13 cellular contexts compared by ENCODE assay signal in the genomic region with DNA sequence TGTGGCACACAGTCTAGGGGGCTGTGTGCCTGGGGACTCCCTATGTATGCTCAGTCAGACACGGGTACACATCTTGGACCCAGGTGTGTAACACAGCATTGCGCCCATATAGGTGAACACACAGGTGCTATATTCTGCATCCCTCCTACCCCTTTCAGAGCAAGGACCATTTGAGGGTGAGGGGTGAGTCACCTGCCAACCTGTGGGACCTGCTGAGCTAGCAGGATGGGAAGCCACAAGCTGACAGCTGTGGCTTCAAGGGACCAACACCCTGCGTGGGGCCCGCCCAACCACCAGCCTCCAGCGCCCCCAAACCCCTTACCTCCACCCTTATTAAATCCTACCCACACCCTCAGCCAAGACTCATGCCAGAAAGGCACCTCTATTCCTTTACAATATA. TPM values are rescaled to one million over a fixed set of nuclear protein-coding genes. Genes with fewer than 3 reads are reported as not detected.
A peak's percentile ranks its signal among the peaks of the same experiment; 100 is the strongest.
DNase-seq lines count a peak whose midpoint lies in the region; ATAC-seq and TF ChIP-seq lines count a peak whose summit lies in the region.
"Had no signal": no experiment of that assay in that cellular context is flagged by ENCODE, and none has a peak within 500 bp of the region (broad histone marks: within the 10 kb centered on the region; RNA-seq: fewer than 3 reads in every experiment).

No MANE protein-coding gene starts in this region.

- H3K4me2 ChIP-seq in mesenchymal stem cell (ENCODE audit: low read length, poor library complexity, severe bottlenecking), result no peak overlapping the region
- H3K4me2 ChIP-seq: SK-N-SH had no signal

- TF ChIP-seq POLR2A in suprapubic skin (IDR thresholded peaks at IDR 0.05), result no peak

- H3K9ac ChIP-seq in mesenchymal stem cell (ENCODE audit: low read length), result no peak overlapping the region
- H3K9ac ChIP-seq: SK-N-SH had no signal

- H2BK120ac ChIP-seq in mesenchymal stem cell (ENCODE audit: low read depth, low read length), result no peak overlapping the region

- H4K8ac ChIP-seq in mesenchymal stem cell (ENCODE audit: low read length), result no peak overlapping the region

- H2AFZ ChIP-seq in mesenchymal stem cell (ENCODE audit: low read depth, low read length), result no peak overlapping the region

- peak overlapping the region; percentile 86 for H3K27ac ChIP-seq in suprapubic skin
- H3K27ac ChIP-seq in mesenchymal stem cell (ENCODE audit: low read length, poor library complexity, severe bottlenecking), result no peak overlapping the region
- H3K27ac ChIP-seq: dorsolateral prefrontal cortex had no signal

- H3K27me3 ChIP-seq in suprapubic skin, result no peaks in the 10 kb centered on the region
- H3K27me3 ChIP-seq in mesenchymal stem cell (ENCODE audit: control insufficient read depth in 1 of 2, insufficient read depth in 1 of 2, low read length in 2 of 2), result peaks cover 24 to 48% of the 10 kb centered on the region in 2 experiments

- no peak for ATAC-seq in GM21381 (IDR thresholded peaks at IDR 0.05; ENCODE audit: unreplicated experiment)

- H3K36me3 Mint-ChIP-seq in activated CD4-positive, alpha-beta T cell treated with anti-CD3 and anti-CD28 coated beads, Interleukin-2, amount 10 ng/mL, durations not matched to agents 24 days and 14 days (ENCODE audit: low read depth), result no peaks in the 10 kb centered on the region
- H3K36me3 Mint-ChIP-seq in activated naive CD4-positive, alpha-beta T cell treated with anti-CD3 and anti-CD28 coated beads for 36 hours (ENCODE audit: low read depth), result no peaks in the 10 kb centered on the region

- H3K23ac ChIP-seq in mesenchymal stem cell (ENCODE audit: low read length in 2 of 2), result no peak overlapping the region

- WGBS in suprapubic skin, result 38% methylated on average over 5 of the region's 5 CpGs
- 59% methylated on average over 5 of the region's 5 CpGs for WGBS in mesenchymal stem cell

- intact Hi-C loops in activated CD4-positive, alpha-beta T cell treated with anti-CD3 and anti-CD28 coated beads, Interleukin-2, amount 10 ng/mL, durations not matched to agents 24 days and 14 days (cut with micrococcal nuclease), result loop anchor here (5.0 kb wide), 1 partner anchor 340 kb away; the partner anchor contains the start of gene SMU1
- intact Hi-C loops in activated naive CD4-positive, alpha-beta T cell treated with anti-CD3 and anti-CD28 coated beads for 36 hours (cut with micrococcal nuclease), result no loop called here

- H3K9me3 Mint-ChIP-seq in activated CD4-positive, alpha-beta T cell treated with anti-CD3 and anti-CD28 coated beads, Interleukin-2, amount 10 ng/mL, durations not matched to agents 24 days and 14 days, result no peaks in the 10 kb centered on the region
- H3K9me3 Mint-ChIP-seq in activated naive CD4-positive, alpha-beta T cell treated with anti-CD3 and anti-CD28 coated beads for 36 hours, result no peaks in the 10 kb centered on the region

- no peak overlapping the region for H2BK15ac ChIP-seq in mesenchymal stem cell (ENCODE audit: low read depth, poor library complexity, severe bottlenecking)

- H3K79me1 ChIP-seq in mesenchymal stem cell (replicated peaks; ENCODE audit: low read length, poor library complexity, severe bottlenecking), result no peaks in the 10 kb centered on the region

- H3K4me3 Mint-ChIP-seq in activated CD4-positive, alpha-beta T cell treated with anti-CD3 and anti-CD28 coated beads, Interleukin-2, amount 10 ng/mL, durations not matched to agents 24 days and 14 days, result peak overlapping the region; percentile 69
- no peak overlapping the region for H3K4me3 Mint-ChIP-seq in activated naive CD4-positive, alpha-beta T cell treated with anti-CD3 and anti-CD28 coated beads for 36 hours

- no peak overlapping the region for H4K91ac ChIP-seq in mesenchymal stem cell (ENCODE audit: low read length)

- no peak overlapping the region for H3K4ac ChIP-seq in mesenchymal stem cell (ENCODE audit: low read depth in 1 of 2, low read length in 2 of 2)

- no peak overlapping the region for H3K18ac ChIP-seq in mesenchymal stem cell (ENCODE audit: low read depth in 1 of 2, low read length in 2 of 2)

- no peak overlapping the region for H2BK5ac ChIP-seq in mesenchymal stem cell (ENCODE audit: low read depth, low read length, poor library complexity, severe bottlenecking)

- peaks cover 50% of the 10 kb centered on the region for H3K4me1 Mint-ChIP-seq in activated CD4-positive, alpha-beta T cell treated with anti-CD3 and anti-CD28 coated beads, Interleukin-2, amount 10 ng/mL, durations not matched to agents 24 days and 14 days
- peaks cover 41% of the 10 kb centered on the region for H3K4me1 Mint-ChIP-seq in activated naive CD4-positive, alpha-beta T cell treated with anti-CD3 and anti-CD28 coated beads for 36 hours (ENCODE audit: low read depth)

- H3K27ac Mint-ChIP-seq in activated CD4-positive, alpha-beta T cell treated with anti-CD3 and anti-CD28 coated beads, Interleukin-2, amount 10 ng/mL, durations not matched to agents 24 days and 14 days, result peak overlapping the region; percentile 82
- H3K27ac Mint-ChIP-seq in activated naive CD4-positive, alpha-beta T cell treated with anti-CD3 and anti-CD28 coated beads for 36 hours, result no peak overlapping the region

- peaks cover 2% of the 10 kb centered on the region for H3K27me3 Mint-ChIP-seq in activated CD4-positive, alpha-beta T cell treated with anti-CD3 and anti-CD28 coated beads, Interleukin-2, amount 10 ng/mL, durations not matched to agents 24 days and 14 days
- no peaks in the 10 kb centered on the region for H3K27me3 Mint-ChIP-seq in activated naive CD4-positive, alpha-beta T cell treated with anti-CD3 and anti-CD28 coated beads for 36 hours (ENCODE audit: low read depth)

- no peak for TF ChIP-seq CTCF in suprapubic skin (IDR thresholded peaks at IDR 0.05)

- TF ChIP-seq EP300 in suprapubic skin (IDR thresholded peaks at IDR 0.05), result no peak

- H2AK5ac ChIP-seq in mesenchymal stem cell (ENCODE audit: low read length, severe bottlenecking), result no peak overlapping the region

- DNase-seq in stimulated activated CD4-positive, alpha-beta T cell treated with anti-CD3 and anti-CD28 coated beads, Interleukin-4, amount 100 ng/mL, for 1 hour, result peak; percentile 11
- no peak for DNase-seq in stimulated activated CD4-positive, alpha-beta T cell treated with anti-CD3 and anti-CD28 coated beads, Interleukin-2, amount 100 ng/mL, for 24 hours
- peak; percentile 75 for DNase-seq in activated CD4-positive, alpha-beta T cell treated with anti-CD3 and anti-CD28 coated beads, Interleukin-2, amount 10 ng/mL, durations not matched to agents 24 days and 14 days
- peak; percentile 32 for DNase-seq in activated naive CD4-positive, alpha-beta T cell treated with anti-CD3 and anti-CD28 coated beads for 36 hours
- DNase-seq in suprapubic skin (ENCODE audit: low spot score in 2 of 2) (no peak), mesenchymal stem cell (no peak)
- DNase-seq in activated CD4-positive, CD25-positive, alpha-beta regulatory T cell treated with anti-CD3 and anti-CD28 coated beads, Interleukin-2, amount 50 U/mL, for 72 hours, result no peak
- DNase-seq: DMS79 treated with DMSO at 0.1 percent for 48 hours, dorsolateral prefrontal cortex, midbrain, NCI-H1048, SK-N-SH had no signal

- no peak overlapping the region for H2BK12ac ChIP-seq in mesenchymal stem cell (ENCODE audit: low read length in 2 of 2)

- H3K4me3 ChIP-seq in suprapubic skin (no peak overlapping the region), mesenchymal stem cell (ENCODE audit: insufficient read depth in 1 of 2, low read depth in 1 of 2, low read length in 2 of 2) (no peak overlapping the region)
- H3K4me3 ChIP-seq: dorsolateral prefrontal cortex had no signal

- CTCF ChIA-PET in activated naive CD4-positive, alpha-beta T cell treated with anti-CD3 and anti-CD28 coated beads for 36 hours (lab: Charles Lee), result interaction anchor here (0.6 to 9.8 kb wide), 11 partner anchors 13 to 305 kb away, joined by 3 to 100 read pairs (median 12); partner anchors contain the start of gene AQP3

- H3K36me3 ChIP-seq in suprapubic skin (no peaks in the 10 kb centered on the region), mesenchymal stem cell (ENCODE audit: control insufficient read depth in 1 of 2, insufficient read depth in 2 of 2, low read depth in 1 of 2, low read length in 2 of 2) (no peaks in the 10 kb centered on the region)

- H3K4me1 ChIP-seq in suprapubic skin (peaks cover 53% of the 10 kb centered on the region), mesenchymal stem cell (ENCODE audit: control insufficient read depth, insufficient read depth, low read depth, low read length) (peaks cover 10% of the 10 kb centered on the region)

- no peak overlapping the region for H3K14ac ChIP-seq in mesenchymal stem cell (ENCODE audit: low read length in 2 of 2)

- no peaks in the 10 kb centered on the region for H3K9me3 ChIP-seq in suprapubic skin
- H3K9me3 ChIP-seq in mesenchymal stem cell (ENCODE audit: control insufficient read depth, low read length), result no peaks in the 10 kb centered on the region
- H3K9me3 ChIP-seq: SK-N-SH had no signal

RNA-seq across cellular contexts. Expression of gene AQP7, which starts 14.6 kb away (rescaled TPM):
- total RNA-seq in activated CD4-positive, alpha-beta T cell treated with anti-CD3 and anti-CD28 coated beads, Interleukin-2, amount 10 ng/mL, durations not matched to agents 24 days and 14 days, result not detected in 2 replicates
- not detected for total RNA-seq in activated naive CD4-positive, alpha-beta T cell treated with anti-CD3 and anti-CD28 coated beads for 36 hours
- 10 to 100 TPM in 2 of 4 donors, 1 to 10 TPM in 2; 2.1 to 66.5 (median 13.1) TPM for total RNA-seq in suprapubic skin
- polyA plus RNA-seq in mesenchymal stem cell (2013, experiment 1 of 2), result 0.03 TPM
- polyA plus RNA-seq in mesenchymal stem cell (2013, experiment 2 of 2), result 0.11 TPM

RNA-seq across cellular contexts. Expression of gene AQP3, which starts 30.4 kb away (rescaled TPM):
- total RNA-seq in activated CD4-positive, alpha-beta T cell treated with anti-CD3 and anti-CD28 coated beads, Interleukin-2, amount 10 ng/mL, durations not matched to agents 24 days and 14 days, result 3.2 and 4.1 TPM in 2 replicates
- 1 to 10 TPM; 7.2 to 8.1 TPM for total RNA-seq in activated naive CD4-positive, alpha-beta T cell treated with anti-CD3 and anti-CD28 coated beads for 36 hours
- 1,000 to 10,000 TPM; 1,277 to 1,951 (median 1,548) TPM for total RNA-seq in suprapubic skin
- 1.3 TPM for polyA plus RNA-seq in mesenchymal stem cell (2013, experiment 1 of 2)
- 1.2 TPM for polyA plus RNA-seq in mesenchymal stem cell (2013, experiment 2 of 2)

RNA-seq across cellular contexts. Expression of gene NOL6, which starts 56.7 kb away (rescaled TPM):
- 86.7 and 86.8 TPM in 2 replicates for total RNA-seq in activated CD4-positive, alpha-beta T cell treated with anti-CD3 and anti-CD28 coated beads, Interleukin-2, amount 10 ng/mL, durations not matched to agents 24 days and 14 days
- 10 to 100 TPM; 38.2 to 38.6 TPM for total RNA-seq in activated naive CD4-positive, alpha-beta T cell treated with anti-CD3 and anti-CD28 coated beads for 36 hours
- 10 to 100 TPM; 40.4 to 50.4 (median 44.1) TPM for total RNA-seq in suprapubic skin
- polyA plus RNA-seq in mesenchymal stem cell (2013, experiment 1 of 2), result 13.2 TPM
- 12.8 TPM for polyA plus RNA-seq in mesenchymal stem cell (2013, experiment 2 of 2)

Comparison
In these comparisons a context has a peak if more than half of its experiments do, and no peak if none do; other contexts are left out.
1. DNase-seq: peak in stimulated activated CD4-positive, alpha-beta T cell treated with anti-CD3 and anti-CD28 coated beads, Interleukin-4, amount 100 ng/mL, for 1 hour (single experiment), activated CD4-positive, alpha-beta T cell treated with anti-CD3 and anti-CD28 coated beads, Interleukin-2, amount 10 ng/mL, durations not matched to agents 24 days and 14 days (single experiment) and activated naive CD4-positive, alpha-beta T cell treated with anti-CD3 and anti-CD28 coated beads for 36 hours (single experiment); none in stimulated activated CD4-positive, alpha-beta T cell treated with anti-CD3 and anti-CD28 coated beads, Interleukin-2, amount 100 ng/mL, for 24 hours (0 of 2), suprapubic skin (0 of 2), mesenchymal stem cell (single experiment) and activated CD4-positive, CD25-positive, alpha-beta regulatory T cell treated with anti-CD3 and anti-CD28 coated beads, Interleukin-2, amount 50 U/mL, for 72 hours (single experiment).
2. RNA of gene AQP3, which starts 30.4 kb away (total RNA-seq): 1,277 to 1,951 TPM in suprapubic skin; 7.2 to 8.1 TPM in activated naive CD4-positive, alpha-beta T cell treated with anti-CD3 and anti-CD28 coated beads for 36 hours and 3.2 to 4.1 TPM in activated CD4-positive, alpha-beta T cell treated with anti-CD3 and anti-CD28 coated beads, Interleukin-2, amount 10 ng/mL, durations not matched to agents 24 days and 14 days; every median in the first group is over 100 times any median in the second.